Comparison of ENCODE assay signal across 1 cellular context in the genomic region with DNA sequence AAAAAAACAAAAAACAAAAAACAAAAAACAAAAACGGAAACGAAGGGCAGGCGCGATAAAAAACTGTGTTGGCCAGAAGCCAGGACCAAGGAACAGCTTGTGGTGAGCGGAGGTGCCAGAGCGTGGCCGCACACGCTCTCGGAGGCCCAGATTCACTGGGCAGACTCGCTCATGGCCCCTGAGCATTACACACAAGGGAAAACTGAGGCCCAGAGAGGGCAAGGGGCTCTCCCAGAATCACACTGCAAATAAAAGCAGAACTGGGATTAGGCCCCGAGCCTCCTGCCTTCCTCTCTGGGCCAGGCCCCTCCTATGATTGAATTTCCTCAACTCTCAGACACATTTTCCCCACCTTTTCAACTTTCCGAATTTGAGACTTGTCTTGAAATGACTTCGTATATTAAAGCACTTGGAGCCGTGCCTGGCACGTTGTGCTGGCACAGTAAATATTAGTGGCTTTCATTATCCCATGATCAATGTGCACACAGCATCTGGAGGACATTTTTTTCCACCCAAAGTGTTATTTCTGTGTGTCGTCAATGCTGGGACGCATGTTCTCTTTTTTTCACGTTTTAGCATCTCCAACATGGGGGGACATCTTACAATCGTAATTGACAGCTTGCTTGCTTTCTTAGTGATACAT.
TF ChIP-seq lines count a peak whose summit lies in the region.

No MANE protein-coding gene starts in this region.

TF ChIP-seq in GM23338, 12 proteins besides CTCF, POLR2A, EP300 and RAD21 (continued from another document):
- TF ChIP-seq, protein P1, sequence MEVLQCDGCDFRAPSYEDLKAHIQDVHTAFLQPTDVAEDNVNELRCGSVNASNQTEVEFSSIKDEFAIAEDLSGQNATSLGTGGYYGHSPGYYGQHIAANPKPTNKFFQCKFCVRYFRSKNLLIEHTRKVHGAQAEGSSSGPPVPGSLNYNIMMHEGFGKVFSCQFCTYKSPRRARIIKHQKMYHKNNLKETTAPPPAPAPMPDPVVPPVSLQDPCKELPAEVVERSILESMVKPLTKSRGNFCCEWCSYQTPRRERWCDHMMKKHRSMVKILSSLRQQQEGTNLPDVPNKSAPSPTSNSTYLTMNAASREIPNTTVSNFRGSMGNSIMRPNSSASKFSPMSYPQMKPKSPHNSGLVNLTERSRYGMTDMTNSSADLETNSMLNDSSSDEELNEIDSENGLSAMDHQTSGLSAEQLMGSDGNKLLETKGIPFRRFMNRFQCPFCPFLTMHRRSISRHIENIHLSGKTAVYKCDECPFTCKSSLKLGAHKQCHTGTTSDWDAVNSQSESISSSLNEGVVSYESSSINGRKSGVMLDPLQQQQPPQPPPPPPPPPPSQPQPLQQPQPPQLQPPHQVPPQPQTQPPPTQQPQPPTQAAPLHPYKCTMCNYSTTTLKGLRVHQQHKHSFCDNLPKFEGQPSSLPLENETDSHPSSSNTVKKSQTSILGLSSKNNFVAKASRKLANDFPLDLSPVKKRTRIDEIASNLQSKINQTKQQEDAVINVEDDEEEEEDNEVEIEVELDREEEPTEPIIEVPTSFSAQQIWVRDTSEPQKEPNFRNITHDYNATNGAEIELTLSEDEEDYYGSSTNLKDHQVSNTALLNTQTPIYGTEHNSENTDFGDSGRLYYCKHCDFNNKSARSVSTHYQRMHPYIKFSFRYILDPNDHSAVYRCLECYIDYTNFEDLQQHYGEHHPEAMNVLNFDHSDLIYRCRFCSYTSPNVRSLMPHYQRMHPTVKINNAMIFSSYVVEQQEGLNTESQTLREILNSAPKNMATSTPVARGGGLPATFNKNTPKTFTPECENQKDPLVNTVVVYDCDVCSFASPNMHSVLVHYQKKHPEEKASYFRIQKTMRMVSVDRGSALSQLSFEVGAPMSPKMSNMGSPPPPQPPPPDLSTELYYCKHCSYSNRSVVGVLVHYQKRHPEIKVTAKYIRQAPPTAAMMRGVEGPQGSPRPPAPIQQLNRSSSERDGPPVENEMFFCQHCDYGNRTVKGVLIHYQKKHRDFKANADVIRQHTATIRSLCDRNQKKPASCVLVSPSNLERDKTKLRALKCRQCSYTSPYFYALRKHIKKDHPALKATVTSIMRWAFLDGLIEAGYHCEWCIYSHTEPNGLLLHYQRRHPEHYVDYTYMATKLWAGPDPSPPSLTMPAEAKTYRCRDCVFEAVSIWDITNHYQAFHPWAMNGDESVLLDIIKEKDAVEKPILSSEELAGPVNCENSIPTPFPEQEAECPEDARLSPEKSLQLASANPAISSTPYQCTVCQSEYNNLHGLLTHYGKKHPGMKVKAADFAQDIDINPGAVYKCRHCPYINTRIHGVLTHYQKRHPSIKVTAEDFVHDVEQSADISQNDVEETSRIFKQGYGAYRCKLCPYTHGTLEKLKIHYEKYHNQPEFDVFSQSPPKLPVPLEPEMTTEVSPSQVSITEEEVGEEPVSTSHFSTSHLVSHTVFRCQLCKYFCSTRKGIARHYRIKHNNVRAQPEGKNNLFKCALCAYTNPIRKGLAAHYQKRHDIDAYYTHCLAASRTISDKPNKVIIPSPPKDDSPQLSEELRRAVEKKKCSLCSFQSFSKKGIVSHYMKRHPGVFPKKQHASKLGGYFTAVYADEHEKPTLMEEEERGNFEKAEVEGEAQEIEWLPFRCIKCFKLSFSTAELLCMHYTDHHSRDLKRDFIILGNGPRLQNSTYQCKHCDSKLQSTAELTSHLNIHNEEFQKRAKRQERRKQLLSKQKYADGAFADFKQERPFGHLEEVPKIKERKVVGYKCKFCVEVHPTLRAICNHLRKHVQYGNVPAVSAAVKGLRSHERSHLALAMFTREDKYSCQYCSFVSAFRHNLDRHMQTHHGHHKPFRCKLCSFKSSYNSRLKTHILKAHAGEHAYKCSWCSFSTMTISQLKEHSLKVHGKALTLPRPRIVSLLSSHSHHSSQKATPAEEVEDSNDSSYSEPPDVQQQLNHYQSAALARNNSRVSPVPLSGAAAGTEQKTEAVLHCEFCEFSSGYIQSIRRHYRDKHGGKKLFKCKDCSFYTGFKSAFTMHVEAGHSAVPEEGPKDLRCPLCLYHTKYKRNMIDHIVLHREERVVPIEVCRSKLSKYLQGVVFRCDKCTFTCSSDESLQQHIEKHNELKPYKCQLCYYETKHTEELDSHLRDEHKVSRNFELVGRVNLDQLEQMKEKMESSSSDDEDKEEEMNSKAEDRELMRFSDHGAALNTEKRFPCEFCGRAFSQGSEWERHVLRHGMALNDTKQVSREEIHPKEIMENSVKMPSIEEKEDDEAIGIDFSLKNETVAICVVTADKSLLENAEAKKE (CRISPR knock-in tag; IDR thresholded peaks at IDR 0.05) = no peak
- TF ChIP-seq STAT1 (IDR thresholded peaks at IDR 0.05; ENCODE audit: unreplicated experiment) (no peak), CREB1 (CRISPR knock-in tag; IDR thresholded peaks at IDR 0.05; ENCODE audit: low read depth) (no peak), JUNB (IDR thresholded peaks at IDR 0.05; ENCODE audit: unreplicated experiment) (no peak), ZNF331 (CRISPR knock-in tag; IDR thresholded peaks at IDR 0.05; ENCODE audit: low read depth) (no peak), NANOG (IDR thresholded peaks at IDR 0.05; ENCODE audit: borderline replicate concordance) (no peak), EZH2phosphoT487 (IDR thresholded peaks at IDR 0.05; ENCODE audit: unreplicated experiment) (no peak)
- TF ChIP-seq, protein P2, sequence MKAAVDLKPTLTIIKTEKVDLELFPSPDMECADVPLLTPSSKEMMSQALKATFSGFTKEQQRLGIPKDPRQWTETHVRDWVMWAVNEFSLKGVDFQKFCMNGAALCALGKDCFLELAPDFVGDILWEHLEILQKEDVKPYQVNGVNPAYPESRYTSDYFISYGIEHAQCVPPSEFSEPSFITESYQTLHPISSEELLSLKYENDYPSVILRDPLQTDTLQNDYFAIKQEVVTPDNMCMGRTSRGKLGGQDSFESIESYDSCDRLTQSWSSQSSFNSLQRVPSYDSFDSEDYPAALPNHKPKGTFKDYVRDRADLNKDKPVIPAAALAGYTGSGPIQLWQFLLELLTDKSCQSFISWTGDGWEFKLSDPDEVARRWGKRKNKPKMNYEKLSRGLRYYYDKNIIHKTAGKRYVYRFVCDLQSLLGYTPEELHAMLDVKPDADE (IDR thresholded peaks at IDR 0.05) = no peak
